ENCODE assay signal across 15 cellular contexts in genomic region chr7:22378199-22378961, GRCh38.
"Had no signal": no experiment of that assay in that cellular context is flagged by ENCODE, and none has a peak within 500 bp of the region (broad histone marks: within the 10 kb centered on the region; RNA-seq: fewer than 3 reads in every experiment).

No MANE protein-coding gene starts in this region.

- H3K4me3 ChIP-seq: prostate gland, sigmoid colon, stomach had no signal

- ATAC-seq: activated CD4-positive, CD25-positive, alpha-beta regulatory T cell treated with anti-CD3 and anti-CD28 coated beads, Interleukin-2, amount 50 U/mL, for 24 hours; activated naive CD8-positive, alpha-beta T cell treated with anti-CD3 and anti-CD28 coated beads, Interleukin-2, amount 50 U/mL, for 24 hours had no signal

- H3K27me3 ChIP-seq: sigmoid colon, stomach had no signal

- H3K4me1 ChIP-seq: prostate gland, sigmoid colon had no signal

- H3K36me3 ChIP-seq: prostate gland, sigmoid colon, stomach had no signal

- H3K9me3 Mint-ChIP-seq: activated naive CD4-positive, alpha-beta T cell treated with anti-CD3 and anti-CD28 coated beads for 36 hours; activated naive CD8-positive, alpha-beta T cell treated with anti-CD3 and anti-CD28 coated beads, Interleukin-2, amount 50 U/mL, for 24 hours; dendritic cell treated with granulocyte-macrophage colony-stimulating factor and Interleukin-4, amounts not matched to agents 40 ng/mL and 50 ng/mL, for 4 days; nephron progenitor cell; T-helper 2 cell treated with Interferon-gamma antibody and Interleukin-4, amounts not matched to agents 5 μg/mL and 100 μg/mL, for 36 hours had no signal

- H3K9me3 ChIP-seq: prostate gland, sigmoid colon, stomach had no signal

- H3K27ac ChIP-seq: prostate gland, stomach had no signal

- H3K27me3 Mint-ChIP-seq: activated naive CD8-positive, alpha-beta T cell treated with anti-CD3 and anti-CD28 coated beads, Interleukin-2, amount 50 U/mL, for 24 hours; dendritic cell treated with granulocyte-macrophage colony-stimulating factor and Interleukin-4, amounts not matched to agents 40 ng/mL and 50 ng/mL, for 4 days had no signal

- H3K4me3 Mint-ChIP-seq: activated naive CD4-positive, alpha-beta T cell treated with anti-CD3 and anti-CD28 coated beads for 36 hours; activated naive CD8-positive, alpha-beta T cell treated with anti-CD3 and anti-CD28 coated beads, Interleukin-2, amount 50 U/mL, for 24 hours; dendritic cell treated with granulocyte-macrophage colony-stimulating factor and Interleukin-4, amounts not matched to agents 40 ng/mL and 50 ng/mL, for 4 days; nephron progenitor cell; T-helper 2 cell treated with Interferon-gamma antibody and Interleukin-4, amounts not matched to agents 5 μg/mL and 100 μg/mL, for 36 hours had no signal

- DNase-seq: activated CD4-positive, alpha-beta T cell treated with anti-CD3 and anti-CD28 coated beads, Interleukin-2, amount 50 U/mL, for 1 hour; activated naive CD4-positive, alpha-beta T cell treated with anti-CD3 and anti-CD28 coated beads for 36 hours; activated naive CD8-positive, alpha-beta T cell treated with anti-CD3 and anti-CD28 coated beads, Interleukin-2, amount 50 U/mL, for 24 hours; aorta; effector memory CD4-positive, alpha-beta T cell; foreskin melanocyte; nephron progenitor cell; occipital lobe; sigmoid colon; stimulated activated CD4-positive, alpha-beta T cell treated with anti-CD3 and anti-CD28 coated beads, Interleukin-1b, Interleukin-23, amount 100 ng/mL, for 48 hours; stomach had no signal

- H3K27ac Mint-ChIP-seq: activated naive CD4-positive, alpha-beta T cell treated with anti-CD3 and anti-CD28 coated beads for 36 hours; activated naive CD8-positive, alpha-beta T cell treated with anti-CD3 and anti-CD28 coated beads, Interleukin-2, amount 50 U/mL, for 24 hours; dendritic cell treated with granulocyte-macrophage colony-stimulating factor and Interleukin-4, amounts not matched to agents 40 ng/mL and 50 ng/mL, for 4 days; T-helper 2 cell treated with Interferon-gamma antibody and Interleukin-4, amounts not matched to agents 5 μg/mL and 100 μg/mL, for 36 hours had no signal

- H3K4me1 Mint-ChIP-seq: activated naive CD8-positive, alpha-beta T cell treated with anti-CD3 and anti-CD28 coated beads, Interleukin-2, amount 50 U/mL, for 24 hours had no signal
